ENCODE assay signal across 26 cellular contexts in genomic region chr11:10287766-10288165, GRCh38.
"Had no signal": no experiment of that assay in that cellular context is flagged by ENCODE, and none has a peak within 500 bp of the region (broad histone marks: within the 10 kb centered on the region; RNA-seq: fewer than 3 reads in every experiment).

No MANE protein-coding gene starts in this region.

- H3K4me3 Mint-ChIP-seq: endodermal cell; naive thymus-derived CD8-positive, alpha-beta T cell; nephron progenitor cell; stimulated activated naive B cell treated with anti-CD40 and anti-IgM and Interleukin-4, amounts not matched to agents 10 μg/mL and 1 μg/mL and 100 μg/mL, for 72 hours; type B pancreatic cell had no signal

- H3K27me3 Mint-ChIP-seq: naive thymus-derived CD8-positive, alpha-beta T cell; type B pancreatic cell had no signal

- H3K9me3 ChIP-seq: gastroesophageal sphincter, heart right ventricle, left lung, pancreas, stomach, thyroid gland had no signal

- H3K36me3 Mint-ChIP-seq: type B pancreatic cell had no signal

- H3K4me3 ChIP-seq: dorsolateral prefrontal cortex, gastroesophageal sphincter, heart right ventricle, left lung, pancreas, stomach, thyroid gland had no signal

- H3K27ac ChIP-seq: dorsolateral prefrontal cortex, epithelial cell of prostate, foreskin keratinocyte, gastroesophageal sphincter, pancreas, stomach, thyroid gland had no signal

- H3K36me3 ChIP-seq: left lung, pancreas, thyroid gland had no signal

- H3K27ac Mint-ChIP-seq: endodermal cell; naive thymus-derived CD8-positive, alpha-beta T cell; nephron progenitor cell; stimulated activated naive B cell treated with anti-CD40 and anti-IgM and Interleukin-4, amounts not matched to agents 10 μg/mL and 1 μg/mL and 100 μg/mL, for 72 hours; type B pancreatic cell had no signal

- H3K9me3 Mint-ChIP-seq: endodermal cell; naive thymus-derived CD8-positive, alpha-beta T cell; nephron progenitor cell; stimulated activated naive B cell treated with anti-CD40 and anti-IgM and Interleukin-4, amounts not matched to agents 10 μg/mL and 1 μg/mL and 100 μg/mL, for 72 hours; type B pancreatic cell had no signal

- ATAC-seq: esophagus mucosa; gastroesophageal sphincter; heart right ventricle; left cardiac atrium; left lung; naive thymus-derived CD8-positive, alpha-beta T cell; pancreas; sciatic nerve; stimulated activated naive B cell treated with anti-CD40 and anti-IgM and Interleukin-4, amounts not matched to agents 10 μg/mL and 1 μg/mL and 100 μg/mL, for 72 hours had no signal

- H3K27me3 ChIP-seq: dorsolateral prefrontal cortex, foreskin keratinocyte, gastroesophageal sphincter, heart right ventricle, left lung, pancreas, stomach, thyroid gland had no signal

- DNase-seq: central memory CD4-positive, alpha-beta T cell; dorsolateral prefrontal cortex; effector CD8-positive, alpha-beta T cell; endodermal cell; foreskin keratinocyte; heart right ventricle; hippocampal formation; left cardiac atrium; mesendoderm; midbrain; naive thymus-derived CD8-positive, alpha-beta T cell; nephron progenitor cell; pancreas; stimulated activated CD4-positive, alpha-beta T cell treated with anti-CD3 and anti-CD28 coated beads, Interleukin-2, amount 100 ng/mL, for 24 hours; stimulated activated CD4-positive, alpha-beta T cell treated with anti-CD3 and anti-CD28 coated beads, Interleukin-4, amount 100 ng/mL, for 4 hours; stimulated activated naive B cell treated with anti-CD40 and anti-IgM and Interleukin-4, amounts not matched to agents 10 μg/mL and 1 μg/mL and 100 μg/mL, for 72 hours; stomach; thyroid gland had no signal

- FAIRE-seq: colon, islet of Langerhans, pancreas had no signal
